In the genomic region with DNA sequence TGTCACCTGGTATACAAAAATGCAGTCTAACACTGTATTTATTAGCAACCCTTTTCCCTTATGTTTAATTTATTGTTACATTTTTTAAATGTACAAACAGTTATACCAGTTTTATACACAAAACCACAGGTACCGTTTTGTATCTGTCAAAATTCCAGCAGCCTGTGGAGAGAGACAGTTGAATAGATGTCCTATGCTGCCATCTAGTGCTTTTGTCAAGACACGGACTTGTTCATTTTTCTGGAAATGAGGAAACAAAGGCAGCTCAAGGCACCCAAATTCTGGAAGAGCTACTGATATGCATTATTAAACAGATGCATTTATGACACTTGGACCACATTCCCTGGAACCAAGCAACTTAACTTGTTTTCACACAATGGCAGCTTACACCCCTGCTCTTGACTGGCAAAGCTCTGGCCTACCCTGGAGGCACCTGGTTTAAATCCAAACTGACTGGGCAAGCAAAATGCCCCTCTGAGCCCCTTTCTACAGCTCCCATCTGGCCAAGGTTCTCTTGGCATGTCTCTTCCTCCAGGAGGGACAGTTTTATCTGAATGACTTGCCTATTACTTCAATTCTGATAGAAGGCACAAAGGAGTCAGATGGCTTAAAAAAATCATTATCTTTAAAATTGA, we compare ENCODE assay signal across 8 cellular contexts.
DNase-seq lines count a peak whose midpoint lies in the region; ATAC-seq, FAIRE-seq and TF ChIP-seq lines count a peak whose summit lies in the region.

No MANE protein-coding gene starts in this region.

- H3K4me2 ChIP-seq in KMS-11, result no peak overlapping the region

- H3K9ac ChIP-seq in KMS-11, result no peak overlapping the region

- no peaks in the 10 kb centered on the region for H3K4me1 ChIP-seq in KMS-11 (ENCODE audit: low read depth, poor library complexity, severe bottlenecking)

- no peaks in the 10 kb centered on the region for H3K4me1 Mint-ChIP-seq in T-helper 17 cell

- H3K4me3 ChIP-seq in KMS-11 (IDR thresholded peaks at IDR 0.05; ENCODE audit: insufficient read depth, low read depth, low read length), result no peak overlapping the region

- peak; percentile 69; the same call in 1 of the 2 replicates for TF ChIP-seq CTCF in KMS-11 (conservative IDR thresholded peaks at IDR 0.05; ENCODE audit: low read depth, low read length)

- H3K27ac Mint-ChIP-seq in T-helper 17 cell, result no peak overlapping the region

- H3K9me3 ChIP-seq in T-helper 17 cell (ENCODE audit: control insufficient read depth, low read length, poor library complexity, severe bottlenecking), result no peaks in the 10 kb centered on the region

- no peak overlapping the region for H3K27ac ChIP-seq in KMS-11

- ATAC-seq in HG02623 (IDR thresholded peaks at IDR 0.05; ENCODE audit: unreplicated experiment) (no peak), T-helper 17 cell (no peak)

- H3K79me2 ChIP-seq in KMS-11 (ENCODE audit: insufficient read depth, low read depth), result no peaks in the 10 kb centered on the region

- DNase-seq in NCI-H526 (lab: John Stamatoyannopoulos, UW) (peak; percentile 0 to 52), NCI-H526 treated with DMSO at 0.1 percent for 48 hours (lab: John Stamatoyannopoulos, UW) (no peak), OCI-M1 (lab: John Stamatoyannopoulos, UW) (peak; percentile 66), mucosa of gallbladder (ENCODE audit: low spot score) (peak; percentile 10), T-helper 17 cell (no peak)

- no peaks in the 10 kb centered on the region for H4K20me1 ChIP-seq in KMS-11 (ENCODE audit: insufficient read depth)

- FAIRE-seq in endometrium (lab: Jason Lieb, UNC), result peak; percentile 37

- no peaks in the 10 kb centered on the region for H3K27me3 Mint-ChIP-seq in T-helper 17 cell

- no peaks in the 10 kb centered on the region for H3K27me3 ChIP-seq in KMS-11 (ENCODE audit: insufficient read depth, low read depth)

- no peaks in the 10 kb centered on the region for H3K36me3 Mint-ChIP-seq in T-helper 17 cell (ENCODE audit: low read depth)

- no peaks in the 10 kb centered on the region for H3K36me3 ChIP-seq in KMS-11 (ENCODE audit: insufficient read depth)

- no peak overlapping the region for H3K4me3 Mint-ChIP-seq in T-helper 17 cell

- no peak overlapping the region for H2AFZ ChIP-seq in KMS-11 (ENCODE audit: low read depth)

Comparison
In these comparisons a context has a peak if more than half of its experiments do, and no peak if none do; other contexts are left out.
1. DNase-seq: peak in NCI-H526 (2 of 2), OCI-M1 (single experiment) and mucosa of gallbladder (single experiment); none in NCI-H526 treated with DMSO at 0.1 percent for 48 hours (single experiment) and T-helper 17 cell (0 of 3).